22 cellular contexts compared by ENCODE assay signal in the genomic region with DNA sequence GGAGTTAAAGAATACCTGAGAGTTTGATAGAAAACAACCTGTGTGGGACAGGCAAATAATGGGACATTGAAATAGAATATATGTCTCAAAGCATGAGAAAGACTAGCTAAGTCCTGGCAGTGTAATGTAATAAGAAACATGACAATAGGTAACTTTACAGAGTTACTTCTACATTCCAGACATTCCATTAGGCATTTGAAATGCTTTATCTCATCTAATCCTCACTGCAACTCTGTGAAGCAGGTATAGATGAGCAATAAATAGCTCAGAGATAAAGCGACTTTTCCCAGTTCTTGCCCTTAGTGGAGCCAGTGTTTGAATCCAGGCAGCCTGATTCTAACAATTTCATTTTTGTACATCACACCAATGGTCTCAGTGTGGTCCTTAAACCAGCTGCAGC.
"Had no signal": no experiment of that assay in that cellular context is flagged by ENCODE, and none has a peak within 500 bp of the region (broad histone marks: within the 10 kb centered on the region; RNA-seq: fewer than 3 reads in every experiment).

No MANE protein-coding gene starts in this region.

- H3K4me3 Mint-ChIP-seq: activated B cell treated with CpG ODN at 0.5 μM for 24 hours; activated CD4-positive, alpha-beta T cell treated with anti-CD3 and anti-CD28 coated beads, Interleukin-2, amount 10 ng/mL, durations not matched to agents 24 days and 14 days; activated CD8-positive, alpha-beta T cell treated with anti-CD3 and anti-CD28 coated beads, Interleukin-2, amount 10 ng/mL, durations not matched to agents 7 days and 5 days; activated T-cell treated with anti-CD3 and anti-CD28 coated beads, Interleukin-2, amount 50 U/mL, for 24 hours; brain; central memory CD8-positive, alpha-beta T cell; natural killer cell; stimulated activated memory B cell treated with anti-CD40 and anti-IgM and Interleukin-4, amounts not matched to agents 10 μg/mL and 1 μg/mL and 100 μg/mL, for 72 hours had no signal

- H3K27ac Mint-ChIP-seq: activated B cell treated with CpG ODN at 0.5 μM for 24 hours; activated CD4-positive, alpha-beta T cell treated with anti-CD3 and anti-CD28 coated beads, Interleukin-2, amount 10 ng/mL, durations not matched to agents 24 days and 14 days; activated CD8-positive, alpha-beta T cell treated with anti-CD3 and anti-CD28 coated beads, Interleukin-2, amount 10 ng/mL, durations not matched to agents 7 days and 5 days; activated T-cell treated with anti-CD3 and anti-CD28 coated beads, Interleukin-2, amount 50 U/mL, for 24 hours; activated T-helper 2 cell treated with anti-CD3 and anti-CD28 coated beads, Interferon-gamma antibody, Interleukin-2, Interleukin-4, amounts not matched to agents 10 μg/mL and 5 μg/mL and 100 μg/mL, durations not matched to agents 14 hours and 24 hours and 36 hours; brain; natural killer cell; stimulated activated memory B cell treated with anti-CD40 and anti-IgM and Interleukin-4, amounts not matched to agents 10 μg/mL and 1 μg/mL and 100 μg/mL, for 72 hours had no signal

- H3K9me3 ChIP-seq: gastroesophageal sphincter, heart right ventricle, lower lobe of right lung, spleen, testis, upper lobe of left lung had no signal

- H3K36me3 Mint-ChIP-seq: brain; natural killer cell; stimulated activated memory B cell treated with anti-CD40 and anti-IgM and Interleukin-4, amounts not matched to agents 10 μg/mL and 1 μg/mL and 100 μg/mL, for 72 hours had no signal

- H3K4me1 ChIP-seq: gastroesophageal sphincter, heart right ventricle, lower lobe of right lung, spleen, testis, upper lobe of left lung had no signal

- H3K4me3 ChIP-seq: gastroesophageal sphincter, heart right ventricle, lower lobe of right lung, spleen, testis, upper lobe of left lung had no signal

- H3K27ac ChIP-seq: gastroesophageal sphincter, heart right ventricle, lower lobe of right lung, spleen, testis, upper lobe of left lung had no signal

- H3K27me3 Mint-ChIP-seq: activated B cell treated with CpG ODN at 0.5 μM for 24 hours; activated CD4-positive, alpha-beta T cell treated with anti-CD3 and anti-CD28 coated beads, Interleukin-2, amount 10 ng/mL, durations not matched to agents 24 days and 14 days; brain; central memory CD8-positive, alpha-beta T cell; stimulated activated memory B cell treated with anti-CD40 and anti-IgM and Interleukin-4, amounts not matched to agents 10 μg/mL and 1 μg/mL and 100 μg/mL, for 72 hours had no signal

- H3K4me1 Mint-ChIP-seq: activated B cell treated with CpG ODN at 0.5 μM for 24 hours; activated CD4-positive, alpha-beta T cell treated with anti-CD3 and anti-CD28 coated beads, Interleukin-2, amount 10 ng/mL, durations not matched to agents 24 days and 14 days; brain; central memory CD8-positive, alpha-beta T cell; natural killer cell; stimulated activated memory B cell treated with anti-CD40 and anti-IgM and Interleukin-4, amounts not matched to agents 10 μg/mL and 1 μg/mL and 100 μg/mL, for 72 hours had no signal

- H3K36me3 ChIP-seq: gastroesophageal sphincter, heart right ventricle, lower lobe of right lung, spleen, upper lobe of left lung had no signal

- H3K27me3 ChIP-seq: testis, upper lobe of left lung had no signal

- H3K9me3 Mint-ChIP-seq: activated CD4-positive, alpha-beta T cell treated with anti-CD3 and anti-CD28 coated beads, Interleukin-2, amount 10 ng/mL, durations not matched to agents 24 days and 14 days; activated T-cell treated with anti-CD3 and anti-CD28 coated beads, Interleukin-2, amount 50 U/mL, for 24 hours; activated T-helper 2 cell treated with anti-CD3 and anti-CD28 coated beads, Interferon-gamma antibody, Interleukin-2, Interleukin-4, amounts not matched to agents 10 μg/mL and 5 μg/mL and 100 μg/mL, durations not matched to agents 14 hours and 24 hours and 36 hours; stimulated activated memory B cell treated with anti-CD40 and anti-IgM and Interleukin-4, amounts not matched to agents 10 μg/mL and 1 μg/mL and 100 μg/mL, for 72 hours had no signal

- DNase-seq: activated B cell treated with CpG ODN at 0.5 μM for 24 hours; activated CD4-positive, alpha-beta T cell treated with anti-CD3 and anti-CD28 coated beads, Interleukin-2, amount 10 ng/mL, durations not matched to agents 24 days and 14 days; activated CD8-positive, alpha-beta T cell treated with anti-CD3 and anti-CD28 coated beads, Interleukin-2, amount 10 ng/mL, durations not matched to agents 7 days and 5 days; activated naive CD4-positive, alpha-beta T cell treated with Interleukin-2 at 50 U/mL for 16 hours; activated T-cell treated with anti-CD3 and anti-CD28 coated beads, Interleukin-2, amount 50 U/mL, for 24 hours; cortex of kidney; effector CD4-positive, alpha-beta T cell; heart right ventricle; left colon; lower lobe of right lung; natural killer cell; retina; spleen; stimulated activated CD4-positive, alpha-beta T cell treated with anti-CD3 and anti-CD28 coated beads, Interleukin-4, amount 100 ng/mL, for 4 hours; testis; upper lobe of left lung had no signal

- ATAC-seq: activated CD8-positive, alpha-beta T cell treated with anti-CD3 and anti-CD28 coated beads, Interleukin-2, amount 10 ng/mL, durations not matched to agents 7 days and 5 days; esophagus mucosa; gastroesophageal sphincter; heart right ventricle; left colon; lower lobe of right lung; natural killer cell; stimulated activated memory B cell treated with anti-CD40 and anti-IgM and Interleukin-4, amounts not matched to agents 10 μg/mL and 1 μg/mL and 100 μg/mL, for 72 hours had no signal
